ENCODE assay signal across 11 cellular contexts in genomic region chr5:142287096-142287972, GRCh38. TPM values are rescaled to one million over a fixed set of nuclear protein-coding genes. Genes with fewer than 3 reads are reported as not detected.
DNase-seq lines count a peak whose midpoint lies in the region; ATAC-seq and TF ChIP-seq lines count a peak whose summit lies in the region.
"Had no signal": no experiment of that assay in that cellular context is flagged by ENCODE, and none has a peak within 500 bp of the region (broad histone marks: within the 10 kb centered on the region; RNA-seq: fewer than 3 reads in every experiment).

No MANE protein-coding gene starts in this region.

- H3K4me1 Mint-ChIP-seq in neural crest cell = peaks cover 59% of the 10 kb centered on the region

- H3K27me3 ChIP-seq in ascending aorta (no peaks in the 10 kb centered on the region), gastrocnemius medialis (no peaks in the 10 kb centered on the region)

- no peaks in the 10 kb centered on the region for H3K9me3 ChIP-seq in ascending aorta
- no peaks in the 10 kb centered on the region for H3K9me3 ChIP-seq in gastrocnemius medialis

- H3K27ac ChIP-seq in ascending aorta (peak overlapping the region; percentile 5 to 41), gastrocnemius medialis (no peak overlapping the region)

- H3K4me1 ChIP-seq in ascending aorta (peaks cover 4 to 7% of the 10 kb centered on the region in 2 donors), gastrocnemius medialis (peaks cover 0 to 3% of the 10 kb centered on the region in 2 donors)

- no peaks in the 10 kb centered on the region for H3K36me3 Mint-ChIP-seq in neural crest cell (ENCODE audit: low read depth)

- H3K4me3 Mint-ChIP-seq in neural crest cell = peak overlapping the region; percentile 32
- H3K4me3 Mint-ChIP-seq: effector memory CD8-positive, alpha-beta T cell; stimulated activated naive CD8-positive, alpha-beta T cell treated with anti-CD3 and anti-CD28 coated beads, Interleukin-15, amount 100 ng/mL, for 72 hours had no signal

- no peaks in the 10 kb centered on the region for H3K36me3 ChIP-seq in ascending aorta
- no peaks in the 10 kb centered on the region for H3K36me3 ChIP-seq in gastrocnemius medialis

- H3K27me3 Mint-ChIP-seq in neural crest cell (ENCODE audit: low read depth) = no peaks in the 10 kb centered on the region
- H3K27me3 Mint-ChIP-seq: stimulated activated naive CD8-positive, alpha-beta T cell treated with anti-CD3 and anti-CD28 coated beads, Interleukin-15, amount 100 ng/mL, for 72 hours had no signal

- TF ChIP-seq CTCF in ascending aorta (IDR thresholded peaks at IDR 0.05) (no peak), neural crest cell (conservative IDR thresholded peaks at IDR 0.05) (no peak), gastrocnemius medialis (IDR thresholded peaks at IDR 0.05 in 4 of 5, conservative IDR thresholded peaks at IDR 0.05 in 1 of 5) (no peak)

- in situ Hi-C loops in gastrocnemius medialis (cut with MboI; ENCODE audit: low sequenced_read_pairs in 4 of 4) = no loop called here

- H3K27ac Mint-ChIP-seq in neural crest cell (ENCODE audit: unreplicated experiment) = peak overlapping the region; percentile 21

- DNase-seq in GM19238 (ENCODE audit: insufficient read length, low spot score) (peak; percentile 35), ascending aorta (ENCODE audit: low spot score in 2 of 2) (no peak), neural crest cell (ENCODE audit: low read depth, low spot score) (no peak), midbrain (lab: John Stamatoyannopoulos, UW) (no peak), gastrocnemius medialis (no peak), pons (ENCODE audit: low spot score) (no peak)
- DNase-seq in activated naive CD4-positive, alpha-beta T cell treated with anti-CD3 and anti-CD28 coated beads, Interleukin-2, amount 50 U/mL, for 16 hours = no peak
- DNase-seq: DMS79 treated with DMSO at 0.1 percent for 48 hours; effector memory CD8-positive, alpha-beta T cell; stimulated activated naive CD8-positive, alpha-beta T cell treated with anti-CD3 and anti-CD28 coated beads, Interleukin-15, amount 100 ng/mL, for 72 hours had no signal

- ATAC-seq in HG02623 (IDR thresholded peaks at IDR 0.05; ENCODE audit: unreplicated experiment) = peak; percentile 50
- no peak for ATAC-seq in gastrocnemius medialis
- ATAC-seq: effector memory CD8-positive, alpha-beta T cell; stimulated activated naive CD8-positive, alpha-beta T cell treated with anti-CD3 and anti-CD28 coated beads, Interleukin-15, amount 100 ng/mL, for 72 hours had no signal

- TF ChIP-seq POLR2A in gastrocnemius medialis (IDR thresholded peaks at IDR 0.05) = no peak

- intact Hi-C loops in ascending aorta (cut with DNase I) = loop anchor here (5.0 kb wide), 1 partner anchor 35 kb away; no protein-coding TSS in a partner anchor
- intact Hi-C loops in gastrocnemius medialis (cut with DNase I; ENCODE audit: low total_unique reads) = no loop called here

- H3K9me3 Mint-ChIP-seq in neural crest cell = no peaks in the 10 kb centered on the region
- H3K9me3 Mint-ChIP-seq: effector memory CD8-positive, alpha-beta T cell; stimulated activated naive CD8-positive, alpha-beta T cell treated with anti-CD3 and anti-CD28 coated beads, Interleukin-15, amount 100 ng/mL, for 72 hours had no signal

- H3K4me3 ChIP-seq in ascending aorta = no peak overlapping the region
- H3K4me3 ChIP-seq in gastrocnemius medialis = no peak overlapping the region

RNA-seq across cellular contexts. Expression of gene SPRY4, which starts 37.5 kb away (rescaled TPM):
- total RNA-seq in ascending aorta (111 TPM), neural crest cell (42.1 and 44.2 TPM in 2 replicates), gastrocnemius medialis (1 to 10 TPM; 4.3 to 6.9 (median 5.9) TPM)

Comparison
In these comparisons a context has a peak if more than half of its experiments do, and no peak if none do; other contexts are left out.
1. H3K27ac ChIP-seq: peak in ascending aorta (2 of 2); none in gastrocnemius medialis (0 of 4).